2 cellular contexts compared by ENCODE assay signal in the genomic region with DNA sequence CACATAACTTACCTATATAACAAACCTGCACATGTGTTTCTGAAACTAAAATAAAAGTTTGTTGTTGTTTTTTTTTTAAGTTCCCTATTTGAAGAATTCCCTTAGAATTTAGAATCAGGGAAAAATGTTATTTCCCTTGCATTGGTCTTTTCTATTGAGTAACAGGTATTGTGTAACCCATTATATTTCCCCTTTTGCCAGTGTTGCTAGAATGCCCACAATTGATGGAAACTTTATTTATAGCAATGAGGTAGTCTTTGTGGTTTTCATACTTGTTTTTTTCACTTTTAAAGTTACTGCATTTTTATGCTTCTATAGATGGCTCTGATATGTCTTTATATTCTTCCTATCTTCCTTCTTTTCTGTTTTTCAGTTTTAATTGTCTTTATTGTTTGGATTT.
TF ChIP-seq lines count a peak whose summit lies in the region.

No MANE protein-coding gene starts in this region.

TF ChIP-seq in GM12878, 131 proteins besides CTCF, POLR2A, EP300 and RAD21:
- TF ChIP-seq YBX1 (IDR thresholded peaks at IDR 0.05) (no peak), MEF2A (IDR thresholded peaks at IDR 0.05; ENCODE audit: insufficient read depth, low read depth, low read length) (0 out of 2 replicates have a peak, but pooled peaks have one; percentile 13), RUNX3 (IDR thresholded peaks at IDR 0.05; ENCODE audit: low read length) (peak; percentile 78), RELA (IDR thresholded peaks at IDR 0.05; ENCODE audit: borderline replicate concordance, partially characterized antibody) (no peak), CBFB (IDR thresholded peaks at IDR 0.05; ENCODE audit: low read depth) (0 out of 2 replicates have a peak, but pooled peaks have one; percentile 22), IKZF2 (IDR thresholded peaks at IDR 0.05) (peak; percentile 42 to 58; a peak in 2 of 4 replicates), ATF7 (IDR thresholded peaks at IDR 0.05; ENCODE audit: low read depth) (peak; percentile 84), JUNB (IDR thresholded peaks at IDR 0.05) (peak; percentile 21; the same call in 1 of the 2 replicates), CBX5 (IDR thresholded peaks at IDR 0.05; ENCODE audit: low read depth) (no peak), HDGF (IDR thresholded peaks at IDR 0.05) (0 out of 2 replicates have a peak, but pooled peaks have one; percentile 2)
- TF ChIP-seq, protein P1, sequence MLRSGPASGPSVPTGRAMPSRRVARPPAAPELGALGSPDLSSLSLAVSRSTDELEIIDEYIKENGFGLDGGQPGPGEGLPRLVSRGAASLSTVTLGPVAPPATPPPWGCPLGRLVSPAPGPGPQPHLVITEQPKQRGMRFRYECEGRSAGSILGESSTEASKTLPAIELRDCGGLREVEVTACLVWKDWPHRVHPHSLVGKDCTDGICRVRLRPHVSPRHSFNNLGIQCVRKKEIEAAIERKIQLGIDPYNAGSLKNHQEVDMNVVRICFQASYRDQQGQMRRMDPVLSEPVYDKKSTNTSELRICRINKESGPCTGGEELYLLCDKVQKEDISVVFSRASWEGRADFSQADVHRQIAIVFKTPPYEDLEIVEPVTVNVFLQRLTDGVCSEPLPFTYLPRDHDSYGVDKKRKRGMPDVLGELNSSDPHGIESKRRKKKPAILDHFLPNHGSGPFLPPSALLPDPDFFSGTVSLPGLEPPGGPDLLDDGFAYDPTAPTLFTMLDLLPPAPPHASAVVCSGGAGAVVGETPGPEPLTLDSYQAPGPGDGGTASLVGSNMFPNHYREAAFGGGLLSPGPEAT (IDR thresholded peaks at IDR 0.05; ENCODE audit: low read depth), result peak; percentile 51; the same call in 1 of the 2 replicates
- TF ChIP-seq, protein P2, sequence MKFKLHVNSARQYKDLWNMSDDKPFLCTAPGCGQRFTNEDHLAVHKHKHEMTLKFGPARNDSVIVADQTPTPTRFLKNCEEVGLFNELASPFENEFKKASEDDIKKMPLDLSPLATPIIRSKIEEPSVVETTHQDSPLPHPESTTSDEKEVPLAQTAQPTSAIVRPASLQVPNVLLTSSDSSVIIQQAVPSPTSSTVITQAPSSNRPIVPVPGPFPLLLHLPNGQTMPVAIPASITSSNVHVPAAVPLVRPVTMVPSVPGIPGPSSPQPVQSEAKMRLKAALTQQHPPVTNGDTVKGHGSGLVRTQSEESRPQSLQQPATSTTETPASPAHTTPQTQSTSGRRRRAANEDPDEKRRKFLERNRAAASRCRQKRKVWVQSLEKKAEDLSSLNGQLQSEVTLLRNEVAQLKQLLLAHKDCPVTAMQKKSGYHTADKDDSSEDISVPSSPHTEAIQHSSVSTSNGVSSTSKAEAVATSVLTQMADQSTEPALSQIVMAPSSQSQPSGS (IDR thresholded peaks at IDR 0.05; ENCODE audit: low read length), result 0 out of 2 replicates have a peak, but pooled peaks have one; percentile 19
- TF ChIP-seq, protein P3, sequence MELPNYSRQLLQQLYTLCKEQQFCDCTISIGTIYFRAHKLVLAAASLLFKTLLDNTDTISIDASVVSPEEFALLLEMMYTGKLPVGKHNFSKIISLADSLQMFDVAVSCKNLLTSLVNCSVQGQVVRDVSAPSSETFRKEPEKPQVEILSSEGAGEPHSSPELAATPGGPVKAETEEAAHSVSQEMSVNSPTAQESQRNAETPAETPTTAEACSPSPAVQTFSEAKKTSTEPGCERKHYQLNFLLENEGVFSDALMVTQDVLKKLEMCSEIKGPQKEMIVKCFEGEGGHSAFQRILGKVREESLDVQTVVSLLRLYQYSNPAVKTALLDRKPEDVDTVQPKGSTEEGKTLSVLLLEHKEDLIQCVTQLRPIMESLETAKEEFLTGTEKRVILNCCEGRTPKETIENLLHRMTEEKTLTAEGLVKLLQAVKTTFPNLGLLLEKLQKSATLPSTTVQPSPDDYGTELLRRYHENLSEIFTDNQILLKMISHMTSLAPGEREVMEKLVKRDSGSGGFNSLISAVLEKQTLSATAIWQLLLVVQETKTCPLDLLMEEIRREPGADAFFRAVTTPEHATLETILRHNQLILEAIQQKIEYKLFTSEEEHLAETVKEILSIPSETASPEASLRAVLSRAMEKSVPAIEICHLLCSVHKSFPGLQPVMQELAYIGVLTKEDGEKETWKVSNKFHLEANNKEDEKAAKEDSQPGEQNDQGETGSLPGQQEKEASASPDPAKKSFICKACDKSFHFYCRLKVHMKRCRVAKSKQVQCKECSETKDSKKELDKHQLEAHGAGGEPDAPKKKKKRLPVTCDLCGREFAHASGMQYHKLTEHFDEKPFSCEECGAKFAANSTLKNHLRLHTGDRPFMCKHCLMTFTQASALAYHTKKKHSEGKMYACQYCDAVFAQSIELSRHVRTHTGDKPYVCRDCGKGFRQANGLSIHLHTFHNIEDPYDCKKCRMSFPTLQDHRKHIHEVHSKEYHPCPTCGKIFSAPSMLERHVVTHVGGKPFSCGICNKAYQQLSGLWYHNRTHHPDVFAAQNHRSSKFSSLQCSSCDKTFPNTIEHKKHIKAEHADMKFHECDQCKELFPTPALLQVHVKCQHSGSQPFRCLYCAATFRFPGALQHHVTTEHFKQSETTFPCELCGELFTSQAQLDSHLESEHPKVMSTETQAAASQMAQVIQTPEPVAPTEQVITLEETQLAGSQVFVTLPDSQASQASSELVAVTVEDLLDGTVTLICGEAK (IDR thresholded peaks at IDR 0.05; ENCODE audit: borderline replicate concordance), result peak; percentile 77; the same call in 1 of the 2 replicates
TF ChIP-seq in GM12878: peak in this region for 10.

TF ChIP-seq in GM23338, 12 proteins besides CTCF, POLR2A, EP300 and RAD21:
- TF ChIP-seq CREB1 (CRISPR knock-in tag; IDR thresholded peaks at IDR 0.05; ENCODE audit: low read depth), result no peak
- no peak for TF ChIP-seq NANOG (IDR thresholded peaks at IDR 0.05; ENCODE audit: borderline replicate concordance)
- no peak for TF ChIP-seq EZH2phosphoT487 (IDR thresholded peaks at IDR 0.05; ENCODE audit: unreplicated experiment)
- TF ChIP-seq POLR2AphosphoS5 (IDR thresholded peaks at IDR 0.05; ENCODE audit: low read depth), result no peak
- TF ChIP-seq ZNF331 (CRISPR knock-in tag; IDR thresholded peaks at IDR 0.05; ENCODE audit: low read depth), result no peak
